In genomic region chr2:226180485-226180884, GRCh38 we compare ENCODE assay signal across 24 cellular contexts.
"Had no signal": no experiment of that assay in that cellular context is flagged by ENCODE, and none has a peak within 500 bp of the region (broad histone marks: within the 10 kb centered on the region; RNA-seq: fewer than 3 reads in every experiment).

No MANE protein-coding gene starts in this region.

- H3K4me3 ChIP-seq: coronary artery, dorsolateral prefrontal cortex, pancreas, psoas muscle, thoracic aorta, upper lobe of left lung had no signal

- DNase-seq: activated CD4-positive, alpha-beta T cell treated with anti-CD3 and anti-CD28 coated beads for 1 hour; activated CD4-positive, alpha-beta T cell treated with anti-CD3 and anti-CD28 coated beads, Interleukin-2, amount 50 U/mL, for 1 hour; activated CD8-positive, alpha-beta T cell treated with anti-CD3 and anti-CD28 coated beads for 36 hours; activated gamma-delta T cell treated with Interleukin-2 at 50 U/mL for 16 hours; activated naive CD4-positive, alpha-beta T cell treated with anti-CD3 and anti-CD28 coated beads, Interleukin-2, amount 50 U/mL, for 16 hours; activated T-cell treated with anti-CD3 and anti-CD28 coated beads, Interleukin-2, amount 50 U/mL, for 4 hours; amniotic stem cell; brain microvascular endothelial cell; dorsolateral prefrontal cortex; effector memory CD4-positive, alpha-beta T cell; glutamatergic neuron; islet precursor cell; left ventricle myocardium superior; mammary epithelial cell; nucleus accumbens; pancreas; psoas muscle; stimulated activated naive CD4-positive, alpha-beta T cell treated with Interleukin-2 at 50 U/mL for 16 hours; T-helper 2 cell had no signal

- H3K27ac ChIP-seq: brain microvascular endothelial cell, coronary artery, dorsolateral prefrontal cortex, pancreas, psoas muscle, thoracic aorta, upper lobe of left lung had no signal

- H3K36me3 ChIP-seq: brain microvascular endothelial cell, pancreas, thoracic aorta, upper lobe of left lung had no signal

- H3K9me3 ChIP-seq: pancreas, thoracic aorta had no signal

- ATAC-seq: activated CD8-positive, alpha-beta T cell treated with anti-CD3 and anti-CD28 coated beads for 36 hours; activated T-cell treated with anti-CD3 and anti-CD28 coated beads, Interleukin-2, amount 50 U/mL, for 4 hours; activated T-helper 17 cell treated with anti-CD3 and anti-CD28 coated beads, Interleukin-2, amount 50 U/mL, for 72 hours; left ventricle myocardium superior; pancreas; psoas muscle; WTC11 had no signal

- H3K27me3 ChIP-seq: brain microvascular endothelial cell, pancreas, upper lobe of left lung had no signal

- H3K4me1 ChIP-seq: pancreas, upper lobe of left lung had no signal
